8 cellular contexts compared by ENCODE assay signal in genomic region chr14:103123128-103123633, GRCh38. TPM values are rescaled to one million over a fixed set of nuclear protein-coding genes. Genes with fewer than 3 reads are reported as not detected.
DNase-seq lines count a peak whose midpoint lies in the region; ATAC-seq and TF ChIP-seq lines count a peak whose summit lies in the region.

A gene with protein sequence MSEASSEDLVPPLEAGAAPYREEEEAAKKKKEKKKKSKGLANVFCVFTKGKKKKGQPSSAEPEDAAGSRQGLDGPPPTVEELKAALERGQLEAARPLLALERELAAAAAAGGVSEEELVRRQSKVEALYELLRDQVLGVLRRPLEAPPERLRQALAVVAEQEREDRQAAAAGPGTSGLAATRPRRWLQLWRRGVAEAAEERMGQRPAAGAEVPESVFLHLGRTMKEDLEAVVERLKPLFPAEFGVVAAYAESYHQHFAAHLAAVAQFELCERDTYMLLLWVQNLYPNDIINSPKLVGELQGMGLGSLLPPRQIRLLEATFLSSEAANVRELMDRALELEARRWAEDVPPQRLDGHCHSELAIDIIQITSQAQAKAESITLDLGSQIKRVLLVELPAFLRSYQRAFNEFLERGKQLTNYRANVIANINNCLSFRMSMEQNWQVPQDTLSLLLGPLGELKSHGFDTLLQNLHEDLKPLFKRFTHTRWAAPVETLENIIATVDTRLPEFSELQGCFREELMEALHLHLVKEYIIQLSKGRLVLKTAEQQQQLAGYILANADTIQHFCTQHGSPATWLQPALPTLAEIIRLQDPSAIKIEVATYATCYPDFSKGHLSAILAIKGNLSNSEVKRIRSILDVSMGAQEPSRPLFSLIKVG (plus strand): TSS chr14:103123461. CDS start chr14:103126458, 2,997 bp downstream.

- 80% methylated on average over 33 of the region's 61 CpGs for WGBS in SK-N-SH (ENCODE audit: low lambda C conversion rate)

- no peak for TF ChIP-seq EP300 in SK-N-SH (IDR thresholded peaks at IDR 0.05; ENCODE audit: borderline replicate concordance in 1 of 2, low read depth in 1 of 2, low read length in 1 of 2)

- peak within 1 kb of the TSS; percentile 24; the same call in 1 of the 2 replicates for H3K9ac ChIP-seq in SK-N-SH

- no peak for DNase-seq in SK-N-SH
- peak; percentile 89 for DNase-seq in left ventricle myocardium superior
- no peak for DNase-seq in retinal pigment epithelial cell (ENCODE audit: low read depth)
- no peak for DNase-seq in NCI-H2029 (lab: John Stamatoyannopoulos, UW)
- no peak for DNase-seq in NK-92 treated with Interleukin-12 subunit alpha and Interleukin-12 subunit beta, amount 100 ng/mL, for 24 hours (lab: John Stamatoyannopoulos, UW)
- no peak for DNase-seq in activated CD8-positive, alpha-beta memory T cell treated with anti-CD3 and anti-CD28 coated beads, Interleukin-2, amount 50 U/mL, for 4 hours

- H3K9me3 ChIP-seq in SK-N-SH: no peaks in the 10 kb centered on the region

- CTCF ChIA-PET in SK-N-SH (lab: Yijun Ruan, JAX): interaction anchor here (0.6 to 8.9 kb wide), 2 partner anchors 10 to 18 kb away, joined by 3 to 132 read pairs; no protein-coding TSS in a partner anchor

- H3K79me2 ChIP-seq in SK-N-SH (ENCODE audit: insufficient read depth): no peaks in the 10 kb centered on the region

- intact Hi-C loops in left ventricle myocardium superior (cut with micrococcal nuclease): no loop called here

- ATAC-seq in SK-N-SH treated with all-trans-retinoic acid at 6 μM for 48 hours: no peak
- peak; percentile 70 for ATAC-seq in left ventricle myocardium superior

- no peaks in the 10 kb centered on the region for H4K20me1 ChIP-seq in SK-N-SH (ENCODE audit: insufficient read depth)

- POLR2A ChIA-PET in SK-N-SH (lab: Yijun Ruan, JAX): no interaction called here

- H3K9me2 ChIP-seq in SK-N-SH: no peaks in the 10 kb centered on the region

- TF ChIP-seq CTCF in SK-N-SH (IDR thresholded peaks at IDR 0.05) (no peak), VCaP (conservative IDR thresholded peaks at IDR 0.05) (no peak), retinal pigment epithelial cell (conservative IDR thresholded peaks at IDR 0.05; ENCODE audit: low read depth, low read length) (no peak)

- peak within 1 kb of the TSS; percentile 27 to 69; a peak in 3 of 4 replicates for H3K27ac ChIP-seq in SK-N-SH (ENCODE audit: low read depth in 2 of 2, low read length in 1 of 2)
- peak within 1 kb of the TSS; percentile 84 for H3K27ac ChIP-seq in VCaP

- H3F3A ChIP-seq in SK-N-SH (replicated peaks; ENCODE audit: insufficient read depth): peaks cover 9% of the 10 kb centered on the region

- H3K27me3 ChIP-seq in SK-N-SH (ENCODE audit: insufficient read depth): no peaks in the 10 kb centered on the region

- H3K4me1 ChIP-seq in SK-N-SH (ENCODE audit: control insufficient read depth in 1 of 2, insufficient read depth in 2 of 2, low read depth in 1 of 2, low read length in 1 of 2): peaks cover 16 to 27% of the 10 kb centered on the region in 2 experiments

- H3K36me3 ChIP-seq in SK-N-SH (replicated peaks in 1 of 2; ENCODE audit: control insufficient read depth in 1 of 2, insufficient read depth in 2 of 2, low read length in 1 of 2): no peaks in the 10 kb centered on the region

- no peak for TF ChIP-seq RAD21 in SK-N-SH (IDR thresholded peaks at IDR 0.05; ENCODE audit: low read length)

- H2AFZ ChIP-seq in SK-N-SH (ENCODE audit: low read depth): peak within 1 kb of the TSS; percentile 69; the same call in 1 of the 2 replicates

- peak within 1 kb of the TSS; percentile 66; the same call in 1 of the 2 replicates for H3K4me2 ChIP-seq in SK-N-SH

- H3K4me3 ChIP-seq in SK-N-SH (ENCODE audit: low read depth in 2 of 2, low read length in 1 of 2) (no peak within 1 kb of the TSS), retinal pigment epithelial cell (ENCODE audit: low read length) (peak within 1 kb of the TSS; percentile 17)

TF ChIP-seq in SK-N-SH, 30 proteins besides CTCF, POLR2A, EP300 and RAD21:
- TF ChIP-seq MEF2A (IDR thresholded peaks at IDR 0.05; ENCODE audit: borderline replicate concordance, low read depth): no peak
- TF ChIP-seq, protein P1, sequence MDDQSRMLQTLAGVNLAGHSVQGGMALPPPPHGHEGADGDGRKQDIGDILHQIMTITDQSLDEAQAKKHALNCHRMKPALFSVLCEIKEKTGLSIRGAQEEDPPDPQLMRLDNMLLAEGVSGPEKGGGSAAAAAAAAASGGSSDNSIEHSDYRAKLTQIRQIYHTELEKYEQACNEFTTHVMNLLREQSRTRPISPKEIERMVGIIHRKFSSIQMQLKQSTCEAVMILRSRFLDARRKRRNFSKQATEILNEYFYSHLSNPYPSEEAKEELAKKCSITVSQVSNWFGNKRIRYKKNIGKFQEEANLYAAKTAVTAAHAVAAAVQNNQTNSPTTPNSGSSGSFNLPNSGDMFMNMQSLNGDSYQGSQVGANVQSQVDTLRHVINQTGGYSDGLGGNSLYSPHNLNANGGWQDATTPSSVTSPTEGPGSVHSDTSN (IDR thresholded peaks at IDR 0.05): no peak

TF ChIP-seq in SK-N-SH treated with all-trans-retinoic acid at 6 μM for 48 hours, 23 proteins besides CTCF, POLR2A, EP300 and RAD21:
- TF ChIP-seq ESRRG (CRISPR knock-in tag; IDR thresholded peaks at IDR 0.05) (no peak), TOX (CRISPR knock-in tag; IDR thresholded peaks at IDR 0.05; ENCODE audit: borderline replicate concordance) (no peak), ZNF70 (CRISPR knock-in tag; IDR thresholded peaks at IDR 0.05) (no peak), OSR1 (CRISPR knock-in tag; IDR thresholded peaks at IDR 0.05) (no peak), BACH2 (CRISPR knock-in tag; IDR thresholded peaks at IDR 0.05; ENCODE audit: borderline replicate concordance) (no peak), ZFP3 (CRISPR knock-in tag; IDR thresholded peaks at IDR 0.05) (no peak), SNAI2 (CRISPR knock-in tag; IDR thresholded peaks at IDR 0.05) (no peak)
- TF ChIP-seq, protein P2, sequence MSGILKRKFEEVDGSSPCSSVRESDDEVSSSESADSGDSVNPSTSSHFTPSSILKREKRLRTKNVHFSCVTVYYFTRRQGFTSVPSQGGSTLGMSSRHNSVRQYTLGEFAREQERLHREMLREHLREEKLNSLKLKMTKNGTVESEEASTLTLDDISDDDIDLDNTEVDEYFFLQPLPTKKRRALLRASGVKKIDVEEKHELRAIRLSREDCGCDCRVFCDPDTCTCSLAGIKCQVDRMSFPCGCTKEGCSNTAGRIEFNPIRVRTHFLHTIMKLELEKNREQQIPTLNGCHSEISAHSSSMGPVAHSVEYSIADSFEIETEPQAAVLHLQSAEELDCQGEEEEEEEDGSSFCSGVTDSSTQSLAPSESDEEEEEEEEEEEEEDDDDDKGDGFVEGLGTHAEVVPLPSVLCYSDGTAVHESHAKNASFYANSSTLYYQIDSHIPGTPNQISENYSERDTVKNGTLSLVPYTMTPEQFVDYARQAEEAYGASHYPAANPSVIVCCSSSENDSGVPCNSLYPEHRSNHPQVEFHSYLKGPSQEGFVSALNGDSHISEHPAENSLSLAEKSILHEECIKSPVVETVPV (CRISPR knock-in tag; IDR thresholded peaks at IDR 0.05): no peak

RNA-seq across cellular contexts. Expression of the gene that starts here (rescaled TPM):
- 11.8 and 16.0 TPM in 2 replicates for polyA plus RNA-seq in SK-N-SH (2012; rRNA removed)
- polyA plus RNA-seq in SK-N-SH (2012; cell fraction: cytosol; rRNA removed): 4.8 and 7.6 TPM in 2 replicates
- 31.4 and 61.9 TPM in 2 replicates for polyA plus RNA-seq in SK-N-SH (2012; cell fraction: nucleus; rRNA removed)
- 50.5 TPM for total RNA-seq in left ventricle myocardium superior
